In the genomic region with DNA sequence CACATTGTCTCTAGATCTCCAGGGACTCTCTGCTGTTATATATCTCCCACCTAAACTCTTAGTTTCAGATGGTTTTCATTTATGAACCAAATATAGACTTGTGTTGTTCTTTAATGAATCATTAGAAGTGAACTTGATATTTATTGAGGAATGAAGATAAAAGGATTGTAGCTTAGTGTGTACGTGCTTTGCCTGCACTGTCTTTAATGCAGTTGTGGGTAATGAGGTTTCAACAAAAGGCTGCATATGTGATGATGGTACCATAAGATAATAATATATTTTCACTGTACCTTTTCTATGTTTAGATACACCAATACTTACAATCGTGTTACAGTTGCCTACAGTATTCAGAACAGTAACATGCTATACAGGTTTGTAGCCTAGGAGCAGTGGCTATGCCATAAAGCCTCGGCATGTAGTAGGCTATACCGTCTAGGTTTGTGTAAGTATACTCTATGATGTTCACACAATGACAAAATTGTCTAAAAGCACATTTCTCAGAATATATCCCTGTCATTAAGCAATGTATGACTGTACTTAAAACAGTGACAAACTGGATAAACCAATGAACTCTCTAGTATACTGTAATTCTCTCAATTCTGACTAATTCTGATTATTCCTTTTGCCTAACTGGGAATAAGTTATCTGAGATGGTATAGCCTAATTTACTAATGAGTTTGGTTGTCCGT, we compare ENCODE assay signal across 1 cellular context.
TF ChIP-seq lines count a peak whose summit lies in the region.

No MANE protein-coding gene starts in this region.

TF ChIP-seq in H1, 55 proteins besides CTCF, POLR2A, EP300 and RAD21:
- TF ChIP-seq TAF7 (optimal IDR thresholded peaks at IDR 0.05; ENCODE audit: borderline replicate concordance, low read depth, low read length) (no peak), EZH2 (IDR thresholded peaks at IDR 0.05; ENCODE audit: low read depth, low read length, severe bottlenecking) (no peak), POLR2AphosphoS5 (IDR thresholded peaks at IDR 0.05; ENCODE audit: low read depth, low read length) (peak; percentile 32; the same call in 1 of the 2 replicates), PHF8 (conservative IDR thresholded peaks at IDR 0.05; ENCODE audit: low read depth, low read length) (no peak)
